In genomic region chr3:124174463-124174862, GRCh38 we compare ENCODE assay signal across 13 cellular contexts.
A peak's percentile ranks its signal among the peaks of the same experiment; 100 is the strongest.
DNase-seq lines count a peak whose midpoint lies in the region; ATAC-seq and TF ChIP-seq lines count a peak whose summit lies in the region.
"Had no signal": no experiment of that assay in that cellular context is flagged by ENCODE, and none has a peak within 500 bp of the region (broad histone marks: within the 10 kb centered on the region; RNA-seq: fewer than 3 reads in every experiment).

No MANE protein-coding gene starts in this region.

- no peak overlapping the region for H3K4me3 ChIP-seq in PC-3 (ENCODE audit: low read length)

- peak; percentile 45 for DNase-seq in Daoy (ENCODE audit: low read depth)
- DNase-seq in NCI-H187 treated with DMSO at 0.1 percent for 48 hours (lab: John Stamatoyannopoulos, UW): peak; percentile 83
- peak; percentile 15 for DNase-seq in PC-3
- no peak for DNase-seq in immature natural killer cell
- no peak for DNase-seq in effector memory CD8-positive, alpha-beta T cell
- DNase-seq: activated B cell treated with CpG ODN at 0.5 μM for 24 hours; CD4-positive, CD25-positive, alpha-beta regulatory T cell; IMR-90; stimulated activated naive CD4-positive, alpha-beta T cell treated with Interleukin-2 at 50 U/mL for 16 hours had no signal

- no TSS peak for BruUV-seq in PC-3 (replicated peaks; lab: Mats Ljungman, UMichigan)

- H3K9me3 ChIP-seq in PC-3 (ENCODE audit: low read length): no peaks in the 10 kb centered on the region

- H3F3A ChIP-seq in PC-3 (ENCODE audit: low read length, unreplicated experiment): no peaks in the 10 kb centered on the region

- H4K20me1 ChIP-seq in PC-3 (ENCODE audit: low read length): no peaks in the 10 kb centered on the region

- no peak overlapping the region for H3K9ac ChIP-seq in PC-3 (ENCODE audit: low read length)

- H3K9me2 ChIP-seq in PC-3 (replicated peaks; ENCODE audit: low read length): no peaks in the 10 kb centered on the region

- H3K79me2 ChIP-seq in PC-3 (ENCODE audit: low read length): no peaks in the 10 kb centered on the region

- no peaks in the 10 kb centered on the region for H3K27me3 ChIP-seq in PC-3 (ENCODE audit: low read length)

- H3K4me1 ChIP-seq in PC-3 (ENCODE audit: insufficient read depth, low read length): peaks cover 4% of the 10 kb centered on the region; the same call in 1 of the 2 replicates

- TF ChIP-seq CTCF in PC-3 (conservative IDR thresholded peaks at IDR 0.05; ENCODE audit: low read depth, low read length) (no peak), nephron (IDR thresholded peaks at IDR 0.05; ENCODE audit: unreplicated experiment in 3 of 3) (no peak)

- no peak overlapping the region for H3K27ac ChIP-seq in PC-3 (ENCODE audit: low read length)

- H3K27me3 Mint-ChIP-seq in nephron (ENCODE audit: low read depth) (no peaks in the 10 kb centered on the region), immature natural killer cell (ENCODE audit: low read depth in 3 of 3) (peaks cover 0 to 5% (median 5%) of the 10 kb centered on the region in 3 donors)
- H3K27me3 Mint-ChIP-seq in effector memory CD8-positive, alpha-beta T cell: peaks cover 6 to 11% of the 10 kb centered on the region in 2 donors
- H3K27me3 Mint-ChIP-seq: activated B cell treated with CpG ODN at 0.5 μM for 24 hours; CD4-positive, CD25-positive, alpha-beta regulatory T cell had no signal

- H3K4me2 ChIP-seq in PC-3 (ENCODE audit: low read length): no peak overlapping the region

- H3K36me3 Mint-ChIP-seq in nephron (ENCODE audit: low read depth) (peaks cover 7% of the 10 kb centered on the region), immature natural killer cell (no peaks in the 10 kb centered on the region)
- H3K36me3 Mint-ChIP-seq in effector memory CD8-positive, alpha-beta T cell (ENCODE audit: insufficient read depth): no peaks in the 10 kb centered on the region
- H3K36me3 Mint-ChIP-seq: CD4-positive, CD25-positive, alpha-beta regulatory T cell had no signal

- H2AFZ ChIP-seq in PC-3 (ENCODE audit: low read length): no peak overlapping the region

- H3K36me3 ChIP-seq in PC-3 (ENCODE audit: low read depth, low read length): no peaks in the 10 kb centered on the region

- intact Hi-C loops in PC-3 (cut with micrococcal nuclease): no loop called here

- H3K4me3 Mint-ChIP-seq in nephron (peak overlapping the region in 1 of 3 experiments; percentile 13), immature natural killer cell (no peak overlapping the region)
- H3K4me3 Mint-ChIP-seq in effector memory CD8-positive, alpha-beta T cell: no peak overlapping the region
- H3K4me3 Mint-ChIP-seq: activated B cell treated with CpG ODN at 0.5 μM for 24 hours; CD4-positive, CD25-positive, alpha-beta regulatory T cell had no signal

- H3K27ac Mint-ChIP-seq in nephron (peak overlapping the region; percentile 84 to 95 (median 90)), immature natural killer cell (no peak overlapping the region)
- no peak overlapping the region for H3K27ac Mint-ChIP-seq in effector memory CD8-positive, alpha-beta T cell
- H3K27ac Mint-ChIP-seq: activated B cell treated with CpG ODN at 0.5 μM for 24 hours had no signal

- ATAC-seq in PC-3: no peak
- ATAC-seq in GM19023 (IDR thresholded peaks at IDR 0.05; ENCODE audit: unreplicated experiment): no peak
- no peak for ATAC-seq in GM21576 (IDR thresholded peaks at IDR 0.05; ENCODE audit: unreplicated experiment)
- ATAC-seq in effector memory CD8-positive, alpha-beta T cell (replicated peaks): no peak
- ATAC-seq: Panc1 had no signal

- H3K4me1 Mint-ChIP-seq in nephron (peaks cover 43% of the 10 kb centered on the region), immature natural killer cell (no peaks in the 10 kb centered on the region)
- no peaks in the 10 kb centered on the region for H3K4me1 Mint-ChIP-seq in effector memory CD8-positive, alpha-beta T cell (ENCODE audit: low read depth in 2 of 2)
- H3K4me1 Mint-ChIP-seq: activated B cell treated with CpG ODN at 0.5 μM for 24 hours; CD4-positive, CD25-positive, alpha-beta regulatory T cell had no signal

- no peaks in the 10 kb centered on the region for H3K9me3 Mint-ChIP-seq in nephron
- H3K9me3 Mint-ChIP-seq in immature natural killer cell: peaks cover 0 to 2% (median 0%) of the 10 kb centered on the region in 6 donors
- H3K9me3 Mint-ChIP-seq in effector memory CD8-positive, alpha-beta T cell: no peaks in the 10 kb centered on the region
- H3K9me3 Mint-ChIP-seq: activated B cell treated with CpG ODN at 0.5 μM for 24 hours had no signal

- CTCF ChIA-PET in PC-3 (lab: Charles Lee): no interaction called here

- POLR2A ChIA-PET in PC-3 (lab: Charles Lee; ENCODE audit: unreplicated experiment): interaction anchor here (0.6 kb wide), 1 partner anchor 381 kb away, joined by 6 read pairs; no protein-coding TSS in a partner anchor

Comparison
In these comparisons a context has a peak if more than half of its experiments do, and no peak if none do; other contexts are left out.
1. DNase-seq: peak in Daoy (single experiment), NCI-H187 treated with DMSO at 0.1 percent for 48 hours (single experiment) and PC-3 (single experiment); none in immature natural killer cell (0 of 3) and effector memory CD8-positive, alpha-beta T cell (0 of 3).
2. H3K27ac Mint-ChIP-seq: peak in nephron (3 of 3); none in immature natural killer cell (0 of 6) and effector memory CD8-positive, alpha-beta T cell (0 of 2).